In the genomic region with DNA sequence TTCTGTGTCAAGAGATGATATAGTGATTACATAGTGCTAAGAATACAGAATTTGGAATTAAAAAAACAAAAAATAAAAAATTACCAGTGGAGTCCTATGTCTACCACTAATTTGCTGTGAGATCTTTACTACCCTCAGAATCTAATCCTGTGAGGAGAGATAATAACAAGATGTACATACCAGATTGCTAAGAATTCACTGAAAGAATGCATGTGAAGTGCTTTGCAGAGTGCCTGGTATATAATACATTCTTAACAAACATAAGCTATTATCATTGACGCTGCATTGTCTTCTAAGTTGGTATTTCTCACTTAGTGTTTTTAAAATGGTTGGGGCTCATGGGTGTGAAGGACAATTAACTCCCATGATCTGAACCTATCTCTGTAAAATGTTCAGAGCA, we compare ENCODE assay signal across 2 cellular contexts.
TF ChIP-seq lines count a peak whose summit lies in the region.

No MANE protein-coding gene starts in this region.

TF ChIP-seq in GM23338, 12 proteins besides CTCF, POLR2A, EP300 and RAD21 (continued from another document):
- TF ChIP-seq, protein P1, sequence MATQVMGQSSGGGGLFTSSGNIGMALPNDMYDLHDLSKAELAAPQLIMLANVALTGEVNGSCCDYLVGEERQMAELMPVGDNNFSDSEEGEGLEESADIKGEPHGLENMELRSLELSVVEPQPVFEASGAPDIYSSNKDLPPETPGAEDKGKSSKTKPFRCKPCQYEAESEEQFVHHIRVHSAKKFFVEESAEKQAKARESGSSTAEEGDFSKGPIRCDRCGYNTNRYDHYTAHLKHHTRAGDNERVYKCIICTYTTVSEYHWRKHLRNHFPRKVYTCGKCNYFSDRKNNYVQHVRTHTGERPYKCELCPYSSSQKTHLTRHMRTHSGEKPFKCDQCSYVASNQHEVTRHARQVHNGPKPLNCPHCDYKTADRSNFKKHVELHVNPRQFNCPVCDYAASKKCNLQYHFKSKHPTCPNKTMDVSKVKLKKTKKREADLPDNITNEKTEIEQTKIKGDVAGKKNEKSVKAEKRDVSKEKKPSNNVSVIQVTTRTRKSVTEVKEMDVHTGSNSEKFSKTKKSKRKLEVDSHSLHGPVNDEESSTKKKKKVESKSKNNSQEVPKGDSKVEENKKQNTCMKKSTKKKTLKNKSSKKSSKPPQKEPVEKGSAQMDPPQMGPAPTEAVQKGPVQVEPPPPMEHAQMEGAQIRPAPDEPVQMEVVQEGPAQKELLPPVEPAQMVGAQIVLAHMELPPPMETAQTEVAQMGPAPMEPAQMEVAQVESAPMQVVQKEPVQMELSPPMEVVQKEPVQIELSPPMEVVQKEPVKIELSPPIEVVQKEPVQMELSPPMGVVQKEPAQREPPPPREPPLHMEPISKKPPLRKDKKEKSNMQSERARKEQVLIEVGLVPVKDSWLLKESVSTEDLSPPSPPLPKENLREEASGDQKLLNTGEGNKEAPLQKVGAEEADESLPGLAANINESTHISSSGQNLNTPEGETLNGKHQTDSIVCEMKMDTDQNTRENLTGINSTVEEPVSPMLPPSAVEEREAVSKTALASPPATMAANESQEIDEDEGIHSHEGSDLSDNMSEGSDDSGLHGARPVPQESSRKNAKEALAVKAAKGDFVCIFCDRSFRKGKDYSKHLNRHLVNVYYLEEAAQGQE (IDR thresholded peaks at IDR 0.05; ENCODE audit: unreplicated experiment) = no peak
- TF ChIP-seq STAT1 (IDR thresholded peaks at IDR 0.05; ENCODE audit: unreplicated experiment) = no peak
- TF ChIP-seq, protein P2, sequence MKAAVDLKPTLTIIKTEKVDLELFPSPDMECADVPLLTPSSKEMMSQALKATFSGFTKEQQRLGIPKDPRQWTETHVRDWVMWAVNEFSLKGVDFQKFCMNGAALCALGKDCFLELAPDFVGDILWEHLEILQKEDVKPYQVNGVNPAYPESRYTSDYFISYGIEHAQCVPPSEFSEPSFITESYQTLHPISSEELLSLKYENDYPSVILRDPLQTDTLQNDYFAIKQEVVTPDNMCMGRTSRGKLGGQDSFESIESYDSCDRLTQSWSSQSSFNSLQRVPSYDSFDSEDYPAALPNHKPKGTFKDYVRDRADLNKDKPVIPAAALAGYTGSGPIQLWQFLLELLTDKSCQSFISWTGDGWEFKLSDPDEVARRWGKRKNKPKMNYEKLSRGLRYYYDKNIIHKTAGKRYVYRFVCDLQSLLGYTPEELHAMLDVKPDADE (IDR thresholded peaks at IDR 0.05) = no peak
- TF ChIP-seq, protein P3, sequence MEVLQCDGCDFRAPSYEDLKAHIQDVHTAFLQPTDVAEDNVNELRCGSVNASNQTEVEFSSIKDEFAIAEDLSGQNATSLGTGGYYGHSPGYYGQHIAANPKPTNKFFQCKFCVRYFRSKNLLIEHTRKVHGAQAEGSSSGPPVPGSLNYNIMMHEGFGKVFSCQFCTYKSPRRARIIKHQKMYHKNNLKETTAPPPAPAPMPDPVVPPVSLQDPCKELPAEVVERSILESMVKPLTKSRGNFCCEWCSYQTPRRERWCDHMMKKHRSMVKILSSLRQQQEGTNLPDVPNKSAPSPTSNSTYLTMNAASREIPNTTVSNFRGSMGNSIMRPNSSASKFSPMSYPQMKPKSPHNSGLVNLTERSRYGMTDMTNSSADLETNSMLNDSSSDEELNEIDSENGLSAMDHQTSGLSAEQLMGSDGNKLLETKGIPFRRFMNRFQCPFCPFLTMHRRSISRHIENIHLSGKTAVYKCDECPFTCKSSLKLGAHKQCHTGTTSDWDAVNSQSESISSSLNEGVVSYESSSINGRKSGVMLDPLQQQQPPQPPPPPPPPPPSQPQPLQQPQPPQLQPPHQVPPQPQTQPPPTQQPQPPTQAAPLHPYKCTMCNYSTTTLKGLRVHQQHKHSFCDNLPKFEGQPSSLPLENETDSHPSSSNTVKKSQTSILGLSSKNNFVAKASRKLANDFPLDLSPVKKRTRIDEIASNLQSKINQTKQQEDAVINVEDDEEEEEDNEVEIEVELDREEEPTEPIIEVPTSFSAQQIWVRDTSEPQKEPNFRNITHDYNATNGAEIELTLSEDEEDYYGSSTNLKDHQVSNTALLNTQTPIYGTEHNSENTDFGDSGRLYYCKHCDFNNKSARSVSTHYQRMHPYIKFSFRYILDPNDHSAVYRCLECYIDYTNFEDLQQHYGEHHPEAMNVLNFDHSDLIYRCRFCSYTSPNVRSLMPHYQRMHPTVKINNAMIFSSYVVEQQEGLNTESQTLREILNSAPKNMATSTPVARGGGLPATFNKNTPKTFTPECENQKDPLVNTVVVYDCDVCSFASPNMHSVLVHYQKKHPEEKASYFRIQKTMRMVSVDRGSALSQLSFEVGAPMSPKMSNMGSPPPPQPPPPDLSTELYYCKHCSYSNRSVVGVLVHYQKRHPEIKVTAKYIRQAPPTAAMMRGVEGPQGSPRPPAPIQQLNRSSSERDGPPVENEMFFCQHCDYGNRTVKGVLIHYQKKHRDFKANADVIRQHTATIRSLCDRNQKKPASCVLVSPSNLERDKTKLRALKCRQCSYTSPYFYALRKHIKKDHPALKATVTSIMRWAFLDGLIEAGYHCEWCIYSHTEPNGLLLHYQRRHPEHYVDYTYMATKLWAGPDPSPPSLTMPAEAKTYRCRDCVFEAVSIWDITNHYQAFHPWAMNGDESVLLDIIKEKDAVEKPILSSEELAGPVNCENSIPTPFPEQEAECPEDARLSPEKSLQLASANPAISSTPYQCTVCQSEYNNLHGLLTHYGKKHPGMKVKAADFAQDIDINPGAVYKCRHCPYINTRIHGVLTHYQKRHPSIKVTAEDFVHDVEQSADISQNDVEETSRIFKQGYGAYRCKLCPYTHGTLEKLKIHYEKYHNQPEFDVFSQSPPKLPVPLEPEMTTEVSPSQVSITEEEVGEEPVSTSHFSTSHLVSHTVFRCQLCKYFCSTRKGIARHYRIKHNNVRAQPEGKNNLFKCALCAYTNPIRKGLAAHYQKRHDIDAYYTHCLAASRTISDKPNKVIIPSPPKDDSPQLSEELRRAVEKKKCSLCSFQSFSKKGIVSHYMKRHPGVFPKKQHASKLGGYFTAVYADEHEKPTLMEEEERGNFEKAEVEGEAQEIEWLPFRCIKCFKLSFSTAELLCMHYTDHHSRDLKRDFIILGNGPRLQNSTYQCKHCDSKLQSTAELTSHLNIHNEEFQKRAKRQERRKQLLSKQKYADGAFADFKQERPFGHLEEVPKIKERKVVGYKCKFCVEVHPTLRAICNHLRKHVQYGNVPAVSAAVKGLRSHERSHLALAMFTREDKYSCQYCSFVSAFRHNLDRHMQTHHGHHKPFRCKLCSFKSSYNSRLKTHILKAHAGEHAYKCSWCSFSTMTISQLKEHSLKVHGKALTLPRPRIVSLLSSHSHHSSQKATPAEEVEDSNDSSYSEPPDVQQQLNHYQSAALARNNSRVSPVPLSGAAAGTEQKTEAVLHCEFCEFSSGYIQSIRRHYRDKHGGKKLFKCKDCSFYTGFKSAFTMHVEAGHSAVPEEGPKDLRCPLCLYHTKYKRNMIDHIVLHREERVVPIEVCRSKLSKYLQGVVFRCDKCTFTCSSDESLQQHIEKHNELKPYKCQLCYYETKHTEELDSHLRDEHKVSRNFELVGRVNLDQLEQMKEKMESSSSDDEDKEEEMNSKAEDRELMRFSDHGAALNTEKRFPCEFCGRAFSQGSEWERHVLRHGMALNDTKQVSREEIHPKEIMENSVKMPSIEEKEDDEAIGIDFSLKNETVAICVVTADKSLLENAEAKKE (CRISPR knock-in tag; IDR thresholded peaks at IDR 0.05) = no peak
- TF ChIP-seq CREB1 (CRISPR knock-in tag; IDR thresholded peaks at IDR 0.05; ENCODE audit: low read depth) = no peak
- no peak for TF ChIP-seq NANOG (IDR thresholded peaks at IDR 0.05; ENCODE audit: borderline replicate concordance)

TF ChIP-seq in HEK293, 187 proteins besides CTCF, POLR2A, EP300 and RAD21 (continued from another document):
- no peak for TF ChIP-seq ZFP69B (tag by site-specific recombination; IDR thresholded peaks at IDR 0.05)
- TF ChIP-seq SETDB1 (IDR thresholded peaks at IDR 0.05; ENCODE audit: insufficient read length, low read length) = peak; percentile 34
TF ChIP-seq in HEK293: peak in this region for 1.
